ENCODE assay signal across 21 cellular contexts in the genomic region with DNA sequence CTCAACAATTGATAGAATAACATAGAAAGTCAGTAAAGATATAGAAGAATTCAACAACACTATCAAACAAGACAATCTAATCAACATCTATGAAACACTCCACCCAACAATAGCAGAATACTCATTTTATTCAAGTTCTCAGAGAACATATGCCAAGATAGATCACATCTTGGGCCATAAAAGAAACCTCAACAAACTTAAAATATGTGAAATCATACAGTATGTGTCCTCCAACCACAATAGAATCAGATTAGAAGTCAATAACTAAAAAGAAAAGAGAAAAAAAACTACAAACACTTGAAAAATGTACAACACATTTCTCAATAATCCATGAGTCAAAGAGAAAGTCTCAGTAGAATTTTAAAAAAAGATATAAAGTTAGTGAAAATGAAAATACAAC.
"Had no signal": no experiment of that assay in that cellular context is flagged by ENCODE, and none has a peak within 500 bp of the region (broad histone marks: within the 10 kb centered on the region; RNA-seq: fewer than 3 reads in every experiment).

No MANE protein-coding gene starts in this region.

- H3K4me1 ChIP-seq: SJCRH30 had no signal

- H3K27me3 ChIP-seq: SJCRH30 had no signal

- H3K27ac ChIP-seq: RWPE1, SJCRH30 had no signal

- DNase-seq: KBM-7, MV-4-11, NCI-H1048, NCI-H1105 treated with DMSO at 0.1 percent for 48 hours, NCI-H1417 treated with DMSO at 0.1 percent for 48 hours, NCI-H146, NCI-H1694 treated with DMSO at 0.1 percent for 48 hours, NCI-H1930, NCI-H2081, NCI-H2107, NCI-H226, NCI-H446, NCI-H510A, NCI-H69, NCI-H774, PC-3, SHP77, SJCRH30 had no signal

- H3K4me3 ChIP-seq: SJCRH30 had no signal

- H3K9me3 ChIP-seq: SJCRH30 had no signal

- H3K36me3 ChIP-seq: SJCRH30 had no signal

- ATAC-seq: Panc1, PC-3, SK-N-SH treated with all-trans-retinoic acid at 6 μM for 48 hours had no signal
